ENCODE assay signal across 8 cellular contexts in the genomic region with DNA sequence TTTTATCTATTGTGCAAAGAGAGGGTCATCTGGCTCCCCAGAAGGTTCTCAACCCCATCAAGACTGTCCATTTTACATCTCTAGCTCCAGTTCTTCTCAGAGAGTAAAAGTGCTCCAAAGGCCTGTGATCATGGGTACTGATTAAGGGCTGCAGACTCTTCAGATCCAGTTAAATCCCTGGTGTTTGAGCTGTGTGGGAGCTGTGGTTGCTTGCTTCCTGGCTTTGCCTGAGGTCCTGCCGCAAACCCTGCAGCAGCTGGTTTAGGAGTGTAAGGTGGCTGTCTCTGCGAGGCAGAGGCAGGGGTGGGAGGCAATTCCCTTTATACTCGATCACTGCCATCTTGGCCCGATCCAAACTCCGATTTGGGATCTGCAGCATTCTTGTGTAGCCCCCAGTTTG. TPM values are rescaled to one million over a fixed set of nuclear protein-coding genes. Genes with fewer than 3 reads are reported as not detected.
DNase-seq lines count a peak whose midpoint lies in the region; ATAC-seq, FAIRE-seq and TF ChIP-seq lines count a peak whose summit lies in the region.

No MANE protein-coding gene starts in this region.

- H3K9me3 ChIP-seq in HUES64 (ENCODE audit: insufficient read depth, low read depth, low read length): 0 out of 2 replicates have a peak, but pooled peaks cover 2% of the 10 kb centered on the region
- no peaks in the 10 kb centered on the region for H3K9me3 ChIP-seq in breast epithelium

- POLR2A ChIA-PET in BJ (lab: Charles Lee): interaction anchor here (0.9 kb wide), 1 partner anchor 25 kb away, joined by 5 read pairs; no protein-coding TSS in a partner anchor

- CTCF ChIA-PET in BJ (lab: Yijun Ruan, JAX): interaction anchor here (0.9 to 3.7 kb wide), 10 partner anchors 8 to 243 kb away, joined by 3 to 24 read pairs (median 6); a partner anchor contains a TSS

- TF ChIP-seq POLR2A in breast epithelium (IDR thresholded peaks at IDR 0.05): no peak

- H3K36me3 Mint-ChIP-seq in naive B cell: no peaks in the 10 kb centered on the region

- intact Hi-C loops in breast epithelium (cut with DNase I; ENCODE audit: low total_unique reads): no loop called here

- H3K27me3 ChIP-seq in BJ (ENCODE audit: control insufficient read depth, insufficient read depth, low read length) (no peaks in the 10 kb centered on the region), HUES64 (ENCODE audit: insufficient read depth, low read length) (no peaks in the 10 kb centered on the region), breast epithelium (no peaks in the 10 kb centered on the region)

- H3K4me3 Mint-ChIP-seq in naive B cell: peak overlapping the region; percentile 96 to 100 (median 99)

- no peaks in the 10 kb centered on the region for H3K9me3 Mint-ChIP-seq in naive B cell

- H3K4me1 Mint-ChIP-seq in naive B cell: peaks cover 24 to 40% (median 32%) of the 10 kb centered on the region in 3 donors

- H3K27me3 Mint-ChIP-seq in naive B cell: peaks cover 0 to 10% (median 0%) of the 10 kb centered on the region in 3 donors

- peak overlapping the region; percentile 84 for H3K4me3 ChIP-seq in BJ (ENCODE audit: low read depth, low read length)
- peak overlapping the region; percentile 83 for H3K4me3 ChIP-seq in HUES64 (ENCODE audit: low read length)
- H3K4me3 ChIP-seq in breast epithelium: peak overlapping the region; percentile 83 to 86 (median 85)

- TF ChIP-seq CTCF in BJ (IDR thresholded peaks at IDR 0.05; ENCODE audit: insufficient read depth, low read depth, low read length) (no peak), breast epithelium (IDR thresholded peaks at IDR 0.05) (no peak), D721Med (IDR thresholded peaks at IDR 0.05; ENCODE audit: insufficient read depth, missing control alignments) (no peak)

- no peak for DNase-seq in BJ (ENCODE audit: low read depth)
- DNase-seq in breast epithelium (ENCODE audit: low spot score in 2 of 2): no peak
- no peak for DNase-seq in naive B cell
- DNase-seq in D721Med (ENCODE audit: insufficient read length, low spot score): no peak
- no peak for DNase-seq in activated CD8-positive, alpha-beta memory T cell treated with anti-CD3 and anti-CD28 coated beads for 24 hours
- no peak for DNase-seq in left lobe of liver (ENCODE audit: low spot score)
- no peak for DNase-seq in NCI-H2107 treated with DMSO at 0.1 percent for 48 hours (lab: John Stamatoyannopoulos, UW; ENCODE audit: unreplicated experiment)

- H3K36me3 ChIP-seq in BJ (ENCODE audit: control insufficient read depth, insufficient read depth, low read length) (no peaks in the 10 kb centered on the region), HUES64 (ENCODE audit: insufficient read depth, low read length) (peaks cover 21% of the 10 kb centered on the region), breast epithelium (no peaks in the 10 kb centered on the region)

- ATAC-seq in naive B cell (ENCODE audit: low read depth in 2 of 2): no peak
- ATAC-seq in left lobe of liver: no peak

- peak overlapping the region in 3 of 6 donors; percentile 78 to 82 (median 80) for H3K27ac Mint-ChIP-seq in naive B cell

- peak overlapping the region; percentile 95 for H3K9ac ChIP-seq in HUES64 (ENCODE audit: low read depth, low read length)

- H3K4me1 ChIP-seq in HUES64 (ENCODE audit: insufficient read depth, low read length) (peaks cover 11% of the 10 kb centered on the region; the same call in 1 of the 2 replicates), breast epithelium (no peaks in the 10 kb centered on the region)

- H3K27ac ChIP-seq in HUES64 (ENCODE audit: low read depth, low read length) (peak overlapping the region; percentile 93), breast epithelium (peak overlapping the region in 1 of 2 donors; percentile 87)

- no peak for FAIRE-seq in D721Med (lab: Jason Lieb, UNC)

- 41% methylated on average over 5 of the region's 5 CpGs for WGBS in HUES64

RNA-seq across cellular contexts. Expression of a gene that starts 1.2 kb away (rescaled TPM):
- polyA plus RNA-seq in BJ (2011; rRNA removed): 68.9 and 82.3 TPM in 2 replicates
- polyA minus RNA-seq in BJ (2011; rRNA and poly(A)+ RNA removed): 32.7 and 47.1 TPM in 2 replicates
- 49.9 TPM for polyA plus RNA-seq in HUES64 (2013, experiment 1 of 2)
- polyA plus RNA-seq in HUES64 (2013, experiment 2 of 2): 48.4 TPM
- 10 to 100 TPM; 16.8 to 25.2 (median 18.9) TPM for total RNA-seq in breast epithelium
- 10 to 100 TPM in 5 of 6 donors, 1 to 10 TPM in 1; 9.7 to 16.0 (median 11.7) TPM for polyA plus RNA-seq in naive B cell (ENCODE audit: low read depth in 6 of 6)
- 13.5 TPM for total RNA-seq in left lobe of liver

RNA-seq across cellular contexts. Expression of a gene that starts 26.3 kb away (rescaled TPM):
- polyA plus RNA-seq in BJ (2011; rRNA removed) (2.5 and 7.3 TPM in 2 replicates), naive B cell (ENCODE audit: low read depth in 6 of 6) (under 1 TPM in 5 of 6 donors, not detected in 1; 0.07 to 0.85 (median 0.19) TPM)
- 6.2 and 9.1 TPM in 2 replicates for polyA minus RNA-seq in BJ (2011; rRNA and poly(A)+ RNA removed)
- 11.9 TPM for polyA plus RNA-seq in HUES64 (2013, experiment 1 of 2)
- 14.3 TPM for polyA plus RNA-seq in HUES64 (2013, experiment 2 of 2)
- total RNA-seq in breast epithelium (10 to 100 TPM in 2 of 3 donors, 1 to 10 TPM in 1; 7.2 to 18.0 (median 13.8) TPM), left lobe of liver (2.5 TPM)
